Comparison of ENCODE assay signal across 1 cellular context in the genomic region with DNA sequence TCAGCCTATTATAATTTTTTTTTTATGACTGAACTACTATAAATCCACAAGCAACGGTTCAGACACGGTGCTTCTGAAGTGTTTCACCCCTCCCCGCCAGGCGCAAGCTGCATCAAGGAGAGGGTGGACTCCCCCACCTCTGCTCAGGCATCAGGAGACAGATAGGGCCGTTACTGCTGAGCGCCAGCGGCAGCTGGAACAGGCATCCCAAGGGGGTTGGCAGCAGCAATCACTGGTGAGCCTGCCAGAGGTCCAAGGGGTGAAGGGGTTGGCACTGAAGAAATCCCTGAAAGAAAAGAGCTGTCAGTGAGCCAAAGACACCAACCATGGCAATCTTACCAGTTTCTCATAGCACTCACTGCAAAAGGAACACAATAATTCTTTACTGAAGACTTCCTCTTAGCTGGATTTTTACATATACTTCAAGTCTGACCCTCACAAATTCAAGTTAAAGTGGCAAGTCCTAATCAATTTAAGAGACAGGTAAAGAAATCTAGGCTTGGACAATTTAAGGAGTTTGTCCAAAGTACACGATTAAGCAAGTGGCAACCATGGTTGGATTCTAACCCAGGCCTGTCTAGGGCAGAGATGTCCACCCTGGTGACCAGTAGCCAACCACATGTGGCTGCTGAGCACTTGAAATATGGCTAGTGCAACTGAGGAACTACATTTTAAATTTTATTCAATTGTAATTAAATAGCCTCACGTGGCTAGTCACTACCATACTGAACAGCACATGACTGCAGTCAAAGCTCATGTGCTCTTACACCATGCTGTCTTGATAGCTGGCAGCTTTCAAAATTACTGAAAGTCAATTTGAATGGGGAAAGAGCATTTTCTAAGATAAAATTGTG.
TF ChIP-seq lines count a peak whose summit lies in the region.

No MANE protein-coding gene starts in this region.

TF ChIP-seq in endothelial cell of umbilical vein, 7 proteins besides CTCF, POLR2A, EP300 and RAD21:
- TF ChIP-seq POLR2AphosphoS5 (IDR thresholded peaks at IDR 0.05; ENCODE audit: insufficient read depth, low read depth, low read length): no peak
- no peak for TF ChIP-seq EZH2 (IDR thresholded peaks at IDR 0.05; ENCODE audit: borderline replicate concordance, low read depth, low read length, severe bottlenecking)
- no peak for TF ChIP-seq MAX (IDR thresholded peaks at IDR 0.05; ENCODE audit: insufficient read depth, insufficient read length)
- no peak for TF ChIP-seq GATA2 (IDR thresholded peaks at IDR 0.05; ENCODE audit: insufficient read depth, insufficient read length, low read depth, low read length)
- no peak for TF ChIP-seq MYC (IDR thresholded peaks at IDR 0.05; ENCODE audit: low read depth, low read length)
- TF ChIP-seq JUN (IDR thresholded peaks at IDR 0.05; ENCODE audit: borderline replicate concordance, insufficient read depth, insufficient read length, low read depth): no peak
- no peak for TF ChIP-seq FOS (IDR thresholded peaks at IDR 0.05; ENCODE audit: borderline replicate concordance, insufficient read depth, low read length)
